ENCODE assay signal across 12 cellular contexts in the genomic region with DNA sequence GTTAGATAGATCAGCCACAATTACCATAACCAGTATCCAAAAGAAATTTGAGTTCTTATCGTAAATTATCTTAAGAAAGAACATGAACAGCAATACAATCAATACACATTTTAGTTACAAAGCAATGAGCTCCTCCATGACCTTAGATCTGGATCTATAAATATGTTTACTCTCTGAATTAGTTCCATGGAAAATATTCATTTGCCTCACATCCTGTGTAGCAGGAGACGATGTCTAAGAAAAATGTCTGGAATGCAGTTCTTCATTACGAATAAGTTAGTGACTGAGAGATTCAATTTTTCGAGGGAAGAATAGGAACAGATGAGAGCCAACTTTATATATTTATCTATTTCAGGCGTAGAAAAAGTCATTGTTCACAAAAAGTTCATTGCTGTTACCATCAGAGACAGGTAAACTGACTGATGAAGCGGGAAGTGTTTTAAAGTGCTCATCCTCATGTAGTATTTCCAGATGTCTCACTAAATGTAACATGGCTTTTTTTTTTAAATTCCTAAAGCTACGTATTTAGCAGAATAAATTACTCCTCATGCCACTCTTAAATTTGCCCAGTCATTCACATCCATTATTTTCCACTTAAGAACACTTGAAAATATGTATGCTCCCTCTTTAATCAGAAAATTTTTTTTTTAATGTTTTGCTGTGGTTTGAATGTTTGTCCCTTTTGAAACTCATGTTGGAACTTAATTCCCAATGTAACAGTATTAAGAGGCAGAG.
A peak's percentile ranks its signal among the peaks of the same experiment; 100 is the strongest.
DNase-seq lines count a peak whose midpoint lies in the region; ATAC-seq and TF ChIP-seq lines count a peak whose summit lies in the region.
"Had no signal": no experiment of that assay in that cellular context is flagged by ENCODE, and none has a peak within 500 bp of the region (broad histone marks: within the 10 kb centered on the region; RNA-seq: fewer than 3 reads in every experiment).

No MANE protein-coding gene starts in this region.

- no peaks in the 10 kb centered on the region for H3K9me3 Mint-ChIP-seq in mesothelial cell of epicardium
- H3K9me3 Mint-ChIP-seq in CD4-positive, alpha-beta T cell = no peaks in the 10 kb centered on the region

- no peak for TF ChIP-seq CTCF in mesothelial cell of epicardium (IDR thresholded peaks at IDR 0.05; ENCODE audit: unreplicated experiment)
- no peak for TF ChIP-seq CTCF in CD4-positive, alpha-beta T cell (IDR thresholded peaks at IDR 0.05)

- H3K27ac ChIP-seq in epithelial cell of prostate = peak overlapping the region; percentile 11
- no peak overlapping the region for H3K27ac ChIP-seq in CD4-positive, alpha-beta T cell (ENCODE audit: low read depth, low read length)

- peak overlapping the region; percentile 66 for H3K27ac Mint-ChIP-seq in mesothelial cell of epicardium
- H3K27ac Mint-ChIP-seq in CD4-positive, alpha-beta T cell = no peak overlapping the region
- H3K27ac Mint-ChIP-seq: effector memory CD8-positive, alpha-beta T cell had no signal

- H3K4me1 Mint-ChIP-seq in mesothelial cell of epicardium = peaks cover 10% of the 10 kb centered on the region
- no peaks in the 10 kb centered on the region for H3K4me1 Mint-ChIP-seq in CD4-positive, alpha-beta T cell (ENCODE audit: low read depth)

- ATAC-seq in HG02840 (IDR thresholded peaks at IDR 0.05; ENCODE audit: low FRiP score, unreplicated experiment) = no peak
- ATAC-seq in CD4-positive, alpha-beta T cell (ENCODE audit: poor library complexity) = no peak
- ATAC-seq: effector memory CD8-positive, alpha-beta T cell had no signal

- H3K27me3 ChIP-seq in CD4-positive, alpha-beta T cell (ENCODE audit: control insufficient read depth, insufficient read depth, low read length) = no peaks in the 10 kb centered on the region

- no peaks in the 10 kb centered on the region for H3K9me3 ChIP-seq in CD4-positive, alpha-beta T cell (ENCODE audit: control insufficient read depth, low read length)

- H3K27me3 Mint-ChIP-seq in mesothelial cell of epicardium (ENCODE audit: low read depth) = no peaks in the 10 kb centered on the region
- H3K27me3 Mint-ChIP-seq in CD4-positive, alpha-beta T cell = no peaks in the 10 kb centered on the region
- H3K27me3 Mint-ChIP-seq: effector memory CD8-positive, alpha-beta T cell had no signal

- H3K4me3 Mint-ChIP-seq in mesothelial cell of epicardium = no peak overlapping the region
- no peak overlapping the region for H3K4me3 Mint-ChIP-seq in CD4-positive, alpha-beta T cell
- H3K4me3 Mint-ChIP-seq: effector memory CD8-positive, alpha-beta T cell had no signal

- DNase-seq in COLO829 (ENCODE audit: low spot score) = peak; percentile 1
- peak; percentile 15 for DNase-seq in RPMI7951 (ENCODE audit: low read depth)
- no peak for DNase-seq in epithelial cell of prostate (ENCODE audit: low read depth, low spot score)
- DNase-seq in mesothelial cell of epicardium (ENCODE audit: low spot score in 2 of 2, unreplicated experiment in 2 of 2) = no peak
- no peak for DNase-seq in amniotic stem cell (lab: John Stamatoyannopoulos, UW)
- no peak for DNase-seq in activated naive CD4-positive, alpha-beta T cell treated with anti-CD3 and anti-CD28 coated beads, Interleukin-2, amount 50 U/mL, for 16 hours
- no peak for DNase-seq in CD4-positive, alpha-beta T cell
- DNase-seq: activated CD8-positive, alpha-beta memory T cell treated with anti-CD3 and anti-CD28 coated beads, Interleukin-2, amount 50 U/mL, for 48 hours; effector memory CD8-positive, alpha-beta T cell; MM.1S; NCI-H446 treated with DMSO at 0.1 percent for 48 hours had no signal

- POLR2A ChIA-PET in CD4-positive, alpha-beta T cell (lab: Charles Lee) = no interaction called here

- intact Hi-C loops in CD4-positive, alpha-beta T cell (cut with DNase I, micrococcal nuclease) = no loop called here

- CTCF ChIA-PET in CD4-positive, alpha-beta T cell (lab: Charles Lee) = no interaction called here

- no peaks in the 10 kb centered on the region for H3K36me3 Mint-ChIP-seq in mesothelial cell of epicardium
- H3K36me3 Mint-ChIP-seq in CD4-positive, alpha-beta T cell (ENCODE audit: low read depth) = no peaks in the 10 kb centered on the region

Comparison
In these comparisons a context has a peak if more than half of its experiments do, and no peak if none do; other contexts are left out.
1. DNase-seq: peak in COLO829 (single experiment) and RPMI7951 (single experiment); none in epithelial cell of prostate (single experiment), mesothelial cell of epicardium (0 of 2), amniotic stem cell (single experiment), activated naive CD4-positive, alpha-beta T cell treated with anti-CD3 and anti-CD28 coated beads, Interleukin-2, amount 50 U/mL, for 16 hours (single experiment) and CD4-positive, alpha-beta T cell (0 of 10).